16 cellular contexts compared by ENCODE assay signal in genomic region chr6:900716-901605, GRCh38.
DNase-seq lines count a peak whose midpoint lies in the region; ATAC-seq, FAIRE-seq and TF ChIP-seq lines count a peak whose summit lies in the region.
"Had no signal": no experiment of that assay in that cellular context is flagged by ENCODE, and none has a peak within 500 bp of the region (broad histone marks: within the 10 kb centered on the region; RNA-seq: fewer than 3 reads in every experiment).

No MANE protein-coding gene starts in this region.

- peak overlapping the region; percentile 4; the same call in 1 of the 2 replicates for H3K4me3 ChIP-seq in SJSA1
- H3K4me3 ChIP-seq in pancreas = peak overlapping the region in 2 of 4 donors; percentile 20 to 24
- H3K4me3 ChIP-seq in CD4-positive, alpha-beta memory T cell (ENCODE audit: low read length in 2 of 2) = no peak overlapping the region
- no peak overlapping the region for H3K4me3 ChIP-seq in endodermal cell (ENCODE audit: low read length)
- no peak overlapping the region for H3K4me3 ChIP-seq in aorta (ENCODE audit: low read length in 2 of 2)
- H3K4me3 ChIP-seq: MG63 had no signal

- H3K4me1 Mint-ChIP-seq in CD4-positive, alpha-beta memory T cell = no peaks in the 10 kb centered on the region
- H3K4me1 Mint-ChIP-seq in endodermal cell = no peaks in the 10 kb centered on the region
- H3K4me1 Mint-ChIP-seq in activated CD4-positive, alpha-beta memory T cell treated with anti-CD3 and anti-CD28 coated beads for 36 hours (ENCODE audit: low read depth) = no peaks in the 10 kb centered on the region

- FAIRE-seq in pancreas (lab: Jason Lieb, UNC) = no peak
- FAIRE-seq: A204.1 had no signal

- intact Hi-C loops in pancreas (cut with DNase I) (no loop called here), aorta (cut with DNase I) (no loop called here)
- intact Hi-C loops in CD4-positive, alpha-beta memory T cell (cut with micrococcal nuclease) = no loop called here
- intact Hi-C loops in activated CD4-positive, alpha-beta memory T cell treated with anti-CD3 and anti-CD28 coated beads for 36 hours (cut with micrococcal nuclease) = no loop called here

- H3K36me3 Mint-ChIP-seq in CD4-positive, alpha-beta memory T cell = no peaks in the 10 kb centered on the region
- H3K36me3 Mint-ChIP-seq in endodermal cell (ENCODE audit: low read depth) = no peaks in the 10 kb centered on the region
- no peaks in the 10 kb centered on the region for H3K36me3 Mint-ChIP-seq in activated CD4-positive, alpha-beta memory T cell treated with anti-CD3 and anti-CD28 coated beads for 36 hours
- H3K36me3 Mint-ChIP-seq: CD14-positive monocyte had no signal

- no peak overlapping the region for H3K4me3 Mint-ChIP-seq in CD4-positive, alpha-beta memory T cell
- no peak overlapping the region for H3K4me3 Mint-ChIP-seq in endodermal cell
- no peak overlapping the region for H3K4me3 Mint-ChIP-seq in activated CD4-positive, alpha-beta memory T cell treated with anti-CD3 and anti-CD28 coated beads for 36 hours
- H3K4me3 Mint-ChIP-seq: CD14-positive monocyte had no signal

- H3K4me1 ChIP-seq in SJSA1 (replicated peaks) = peaks cover 56% of the 10 kb centered on the region
- peaks cover 0 to 10% (median 10%) of the 10 kb centered on the region in 3 donors for H3K4me1 ChIP-seq in pancreas
- H3K4me1 ChIP-seq in CD4-positive, alpha-beta memory T cell (ENCODE audit: insufficient read depth, low read length) = no peaks in the 10 kb centered on the region
- no peaks in the 10 kb centered on the region for H3K4me1 ChIP-seq in endodermal cell (ENCODE audit: control insufficient read depth, insufficient read depth, low read length)
- peaks cover 0 to 4% of the 10 kb centered on the region in 2 donors for H3K4me1 ChIP-seq in aorta (ENCODE audit: control insufficient read depth in 1 of 2, insufficient read depth in 2 of 2, low read length in 2 of 2)

- H3K27me3 Mint-ChIP-seq in CD4-positive, alpha-beta memory T cell = peaks cover 11 to 16% of the 10 kb centered on the region in 2 donors
- H3K27me3 Mint-ChIP-seq in endodermal cell (ENCODE audit: insufficient read depth) = no peaks in the 10 kb centered on the region
- H3K27me3 Mint-ChIP-seq in activated CD4-positive, alpha-beta memory T cell treated with anti-CD3 and anti-CD28 coated beads for 36 hours = peaks cover 8% of the 10 kb centered on the region

- 14 to 17% methylated on average over 24 of the region's 24 CpGs for WGBS in pancreas, 2 donors
- WGBS in endodermal cell (ENCODE audit: insufficient coverage in 1 of 2, insufficient read length in 1 of 2), 2 experiments = 92% methylated on average over 19 to 24 of the region's 24 CpGs
- 60 to 64% methylated on average over 24 of the region's 24 CpGs for WGBS in aorta, 2 donors

- peak; percentile 32 for DNase-seq in AG08396 (ENCODE audit: low spot score)
- DNase-seq in SJSA1 (ENCODE audit: low read depth in 1 of 2, low spot score in 2 of 2) = peak; percentile 56 to 82
- peak; percentile 26 for DNase-seq in kidney tubule cell (ENCODE audit: low spot score)
- peak in 4 of 6 donors; percentile 40 to 61 (median 52) for DNase-seq in pancreas
- no peak for DNase-seq in CD4-positive, alpha-beta memory T cell
- no peak for DNase-seq in endodermal cell
- no peak for DNase-seq in activated CD4-positive, alpha-beta memory T cell treated with anti-CD3 and anti-CD28 coated beads for 36 hours
- DNase-seq in aorta = no peak
- DNase-seq: Calu3, DMS53, NCI-H1092, NCI-H510A treated with DMSO at 0.1 percent for 48 hours, SHP77 treated with DMSO at 0.1 percent for 48 hours had no signal

- TF ChIP-seq CTCF in pancreas (IDR thresholded peaks at IDR 0.05) = no peak
- TF ChIP-seq CTCF in endodermal cell (conservative IDR thresholded peaks at IDR 0.05) = no peak

- H3K27ac Mint-ChIP-seq in CD4-positive, alpha-beta memory T cell = no peak overlapping the region
- no peak overlapping the region for H3K27ac Mint-ChIP-seq in endodermal cell
- no peak overlapping the region for H3K27ac Mint-ChIP-seq in activated CD4-positive, alpha-beta memory T cell treated with anti-CD3 and anti-CD28 coated beads for 36 hours
- H3K27ac Mint-ChIP-seq: CD14-positive monocyte had no signal

- CTCF ChIA-PET in CD4-positive, alpha-beta memory T cell (lab: Charles Lee; ENCODE audit: partially characterized antibody) = interaction anchor here (0.7 kb wide), 1 partner anchor 307 kb away, joined by 3 read pairs; no protein-coding TSS in a partner anchor
- CTCF ChIA-PET in activated CD4-positive, alpha-beta memory T cell treated with anti-CD3 and anti-CD28 coated beads for 36 hours (lab: Charles Lee) = no interaction called here

- H3K27ac ChIP-seq in SJSA1 = peak overlapping the region; percentile 78
- peak overlapping the region; percentile 46 to 58 (median 57) for H3K27ac ChIP-seq in pancreas
- no peak overlapping the region for H3K27ac ChIP-seq in CD4-positive, alpha-beta memory T cell (ENCODE audit: low read depth, low read length)
- H3K27ac ChIP-seq in endodermal cell (ENCODE audit: low read depth, low read length) = no peak overlapping the region
- H3K27ac ChIP-seq in aorta (ENCODE audit: low read depth in 1 of 2, low read length in 2 of 2) = no peak overlapping the region

- H3K36me3 ChIP-seq in SJSA1 (no peaks in the 10 kb centered on the region), pancreas (no peaks in the 10 kb centered on the region), endodermal cell (ENCODE audit: control insufficient read depth, insufficient read depth, low read length) (no peaks in the 10 kb centered on the region), aorta (ENCODE audit: control insufficient read depth in 1 of 2, insufficient read depth in 2 of 2, low read length in 1 of 2) (no peaks in the 10 kb centered on the region)
- H3K36me3 ChIP-seq in CD4-positive, alpha-beta memory T cell (ENCODE audit: insufficient read depth, low read length) = no peaks in the 10 kb centered on the region
- H3K36me3 ChIP-seq: MG63 had no signal

- H3K27me3 ChIP-seq in SJSA1 (replicated peaks) (no peaks in the 10 kb centered on the region), pancreas (no peaks in the 10 kb centered on the region), endodermal cell (ENCODE audit: control insufficient read depth, insufficient read depth, low read length, poor library complexity, severe bottlenecking) (peaks cover 5% of the 10 kb centered on the region), aorta (ENCODE audit: control insufficient read depth in 1 of 2, insufficient read depth in 2 of 2, low read length in 1 of 2) (no peaks in the 10 kb centered on the region)
- no peaks in the 10 kb centered on the region for H3K27me3 ChIP-seq in CD4-positive, alpha-beta memory T cell (ENCODE audit: insufficient read depth, low read length)
- H3K27me3 ChIP-seq: MG63 had no signal

- POLR2A ChIA-PET in CD4-positive, alpha-beta memory T cell (lab: Charles Lee; ENCODE audit: partially characterized antibody) = no interaction called here
- POLR2A ChIA-PET in activated CD4-positive, alpha-beta memory T cell treated with anti-CD3 and anti-CD28 coated beads for 36 hours (lab: Charles Lee) = no interaction called here

- H3K9me3 Mint-ChIP-seq in CD4-positive, alpha-beta memory T cell = peaks cover 0 to 2% (median 0%) of the 10 kb centered on the region in 8 donors
- no peaks in the 10 kb centered on the region for H3K9me3 Mint-ChIP-seq in endodermal cell
- H3K9me3 Mint-ChIP-seq in activated CD4-positive, alpha-beta memory T cell treated with anti-CD3 and anti-CD28 coated beads for 36 hours = no peaks in the 10 kb centered on the region

- ATAC-seq in pancreas (peak; percentile 83 to 90 (median 89)), aorta (ENCODE audit: low FRiP score) (no peak)

- no peak overlapping the region for H3K9ac ChIP-seq in endodermal cell (ENCODE audit: extremely low read depth, low read length, poor library complexity, severe bottlenecking)

- H3K9me3 ChIP-seq in SJSA1 (replicated peaks) = no peaks in the 10 kb centered on the region
- H3K9me3 ChIP-seq in pancreas = no peaks in the 10 kb centered on the region
- H3K9me3 ChIP-seq in CD4-positive, alpha-beta memory T cell (ENCODE audit: control insufficient read depth in 1 of 2, low read length in 2 of 2) = no peaks in the 10 kb centered on the region
- H3K9me3 ChIP-seq in endodermal cell (ENCODE audit: control insufficient read depth, low read length) = no peaks in the 10 kb centered on the region
- H3K9me3 ChIP-seq in aorta (ENCODE audit: control insufficient read depth, low read length) = no peaks in the 10 kb centered on the region
- H3K9me3 ChIP-seq: MG63 had no signal

Comparison
In these comparisons a context has a peak if more than half of its experiments do, and no peak if none do; other contexts are left out.
1. DNase-seq: peak in AG08396 (single experiment), SJSA1 (2 of 2), kidney tubule cell (single experiment) and pancreas (4 of 6); none in CD4-positive, alpha-beta memory T cell (0 of 5), endodermal cell (single experiment), activated CD4-positive, alpha-beta memory T cell treated with anti-CD3 and anti-CD28 coated beads for 36 hours (single experiment) and aorta (0 of 2).
2. H3K27ac ChIP-seq: peak in SJSA1 (single experiment) and pancreas (4 of 4); none in CD4-positive, alpha-beta memory T cell (single experiment), endodermal cell (single experiment) and aorta (0 of 2).